ENCODE assay signal across 17 cellular contexts in genomic region chr2:232203166-232203891, GRCh38.
DNase-seq lines count a peak whose midpoint lies in the region; ATAC-seq and TF ChIP-seq lines count a peak whose summit lies in the region.
"Had no signal": no experiment of that assay in that cellular context is flagged by ENCODE, and none has a peak within 500 bp of the region (broad histone marks: within the 10 kb centered on the region; RNA-seq: fewer than 3 reads in every experiment).

No MANE protein-coding gene starts in this region.

- intact Hi-C loops in gastrocnemius medialis (cut with DNase I; ENCODE audit: low total_unique reads) = no loop called here

- H3K4me1 ChIP-seq in parathyroid adenoma (peaks cover 30% of the 10 kb centered on the region), gastrocnemius medialis (peaks cover 17% of the 10 kb centered on the region in 2 donors)

- DNase-seq in AG09309 (ENCODE audit: low read depth) (peak; percentile 5), LHCN-M2 (ENCODE audit: low read depth) (peak; percentile 27), fibroblast of villous mesenchyme (ENCODE audit: low read depth) (peak; percentile 12), gastrocnemius medialis (no peak), UCSD-AML1 (lab: John Stamatoyannopoulos, UW; ENCODE audit: unreplicated experiment) (no peak), AG08395 (ENCODE audit: low spot score) (no peak), superior temporal gyrus (ENCODE audit: extremely low spot score) (no peak)
- DNase-seq: CD4-positive, alpha-beta T cell; DMS53; HFFc6; KG1; NCI-H1092; NCI-H146; NCI-H2081 treated with DMSO at 0.1 percent for 48 hours; NCI-H524 had no signal

- in situ Hi-C loops in gastrocnemius medialis (cut with MboI; ENCODE audit: low sequenced_read_pairs in 4 of 4) = no loop called here

- H3K36me3 ChIP-seq in parathyroid adenoma (ENCODE audit: control insufficient read depth, insufficient read depth, low read length) = no peaks in the 10 kb centered on the region
- no peaks in the 10 kb centered on the region for H3K36me3 ChIP-seq in gastrocnemius medialis

- peaks cover 6% of the 10 kb centered on the region for H3K79me2 ChIP-seq in parathyroid adenoma

- H3K9me3 ChIP-seq in parathyroid adenoma (ENCODE audit: control insufficient read depth, low read length) (no peaks in the 10 kb centered on the region), gastrocnemius medialis (no peaks in the 10 kb centered on the region)
- H3K9me3 ChIP-seq: A549 had no signal

- H3K4me3 ChIP-seq in AG09309 (ENCODE audit: control insufficient read depth, low read depth, low read length) (no peak overlapping the region), fibroblast of villous mesenchyme (ENCODE audit: low read depth, low read length) (no peak overlapping the region), parathyroid adenoma (ENCODE audit: low read depth, low read length) (no peak overlapping the region), gastrocnemius medialis (no peak overlapping the region)
- H3K4me3 ChIP-seq: A549 had no signal

- no peak overlapping the region for H3K9ac ChIP-seq in parathyroid adenoma

- TF ChIP-seq CTCF in AG09309 (IDR thresholded peaks at IDR 0.05; ENCODE audit: control insufficient read depth, insufficient read depth, low read depth, low read length, missing control alignments) (no peak), fibroblast of villous mesenchyme (IDR thresholded peaks at IDR 0.05; ENCODE audit: insufficient read depth, low read depth, low read length) (no peak), parathyroid adenoma (IDR thresholded peaks at IDR 0.05) (no peak), gastrocnemius medialis (IDR thresholded peaks at IDR 0.05 in 4 of 5, conservative IDR thresholded peaks at IDR 0.05 in 1 of 5) (no peak)

- TF ChIP-seq POLR2A in gastrocnemius medialis (IDR thresholded peaks at IDR 0.05) = no peak

- H3K27me3 ChIP-seq in parathyroid adenoma (ENCODE audit: control insufficient read depth, insufficient read depth, low read length) (no peaks in the 10 kb centered on the region), gastrocnemius medialis (no peaks in the 10 kb centered on the region)

- ATAC-seq in gastrocnemius medialis = no peak
- ATAC-seq: A549 had no signal

- H3K27ac ChIP-seq in parathyroid adenoma = peak overlapping the region; percentile 83
- H3K27ac ChIP-seq in gastrocnemius medialis = no peak overlapping the region
- H3K27ac ChIP-seq: A549 had no signal

- peak overlapping the region; percentile 9 for H2AFZ ChIP-seq in parathyroid adenoma

- no peak overlapping the region for H3K4me2 ChIP-seq in parathyroid adenoma (ENCODE audit: low read length)
- H3K4me2 ChIP-seq: A549 had no signal

Comparison
In these comparisons a context has a peak if more than half of its experiments do, and no peak if none do; other contexts are left out.
1. DNase-seq: peak in AG09309 (single experiment), LHCN-M2 (single experiment) and fibroblast of villous mesenchyme (single experiment); none in gastrocnemius medialis (0 of 2), UCSD-AML1 (single experiment), AG08395 (single experiment) and superior temporal gyrus (single experiment).